In the genomic region with DNA sequence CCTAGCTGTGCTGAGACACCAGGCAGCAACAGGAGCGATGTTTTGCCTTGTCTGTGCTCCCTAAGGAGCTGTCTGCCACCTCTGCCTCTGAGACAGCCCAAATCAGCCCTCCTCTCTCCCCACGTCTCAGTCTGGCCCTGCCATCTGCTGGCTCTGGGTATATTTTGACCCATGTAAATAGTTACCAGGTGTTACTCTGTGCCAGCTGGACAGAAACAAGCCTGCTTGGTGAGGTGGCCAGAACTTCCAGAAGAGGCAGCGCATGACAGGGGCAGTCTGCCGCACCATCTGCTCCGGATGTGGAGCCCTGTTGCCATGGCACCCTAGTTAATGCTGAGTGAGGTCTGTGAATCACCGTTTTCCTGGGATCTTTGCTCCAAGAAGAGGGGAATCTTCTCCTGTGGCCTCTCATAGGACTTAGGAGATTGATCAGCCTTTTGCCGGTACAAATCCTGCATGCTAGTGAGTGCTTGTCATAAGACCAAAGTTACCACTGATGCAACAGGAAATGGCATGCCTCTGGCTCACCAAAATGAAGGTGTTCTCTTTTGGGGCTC, we compare ENCODE assay signal across 8 cellular contexts. TPM values are rescaled to one million over a fixed set of nuclear protein-coding genes. Genes with fewer than 3 reads are reported as not detected.
DNase-seq lines count a peak whose midpoint lies in the region; ATAC-seq, FAIRE-seq and TF ChIP-seq lines count a peak whose summit lies in the region.

No MANE protein-coding gene starts in this region.

- DNase-seq in H54 (ENCODE audit: insufficient read length, low spot score) = peak; percentile 73
- DNase-seq in NCI-H446 (lab: John Stamatoyannopoulos, UW) = peak; percentile 86 to 94
- peak; percentile 92 for DNase-seq in astrocyte of the hippocampus (ENCODE audit: low read depth, low spot score)
- no peak for DNase-seq in immature natural killer cell
- DNase-seq in gastrocnemius medialis = peak; percentile 76 to 77
- no peak for DNase-seq in stimulated activated CD4-positive, alpha-beta T cell treated with anti-CD3 and anti-CD28 coated beads, Interleukin-2, amount 100 ng/mL, for 24 hours

- H3K4me1 ChIP-seq in gastrocnemius medialis = peaks cover 46 to 52% of the 10 kb centered on the region in 2 donors

- H3K36me3 ChIP-seq in gastrocnemius medialis = no peaks in the 10 kb centered on the region

- H3K9me3 ChIP-seq in gastrocnemius medialis = no peaks in the 10 kb centered on the region

- peaks cover 0 to 2% (median 0%) of the 10 kb centered on the region in 6 donors for H3K9me3 Mint-ChIP-seq in immature natural killer cell

- no peak for FAIRE-seq in H54 (lab: Jason Lieb, UNC)

- no peaks in the 10 kb centered on the region for H3K27me3 ChIP-seq in gastrocnemius medialis

- H3K4me1 Mint-ChIP-seq in immature natural killer cell = peaks cover 62 to 66% of the 10 kb centered on the region in 2 donors

- in situ Hi-C loops in gastrocnemius medialis (cut with MboI; ENCODE audit: low sequenced_read_pairs in 4 of 4) = loop anchor here in 2 of 4 donors (5.0 kb wide), 1 partner anchor 46 kb away; no protein-coding TSS in a partner anchor

- peak; percentile 66 to 83 for ATAC-seq in gastrocnemius medialis
- no peak for ATAC-seq in HG02970 (IDR thresholded peaks at IDR 0.05; ENCODE audit: low FRiP score, unreplicated experiment)
- no peak for ATAC-seq in GM21529 (IDR thresholded peaks at IDR 0.05; ENCODE audit: unreplicated experiment)

- H3K27me3 Mint-ChIP-seq in immature natural killer cell (ENCODE audit: low read depth in 3 of 3) = peaks cover 11 to 16% (median 14%) of the 10 kb centered on the region in 3 donors

- peak in 2 of 5 experiments; percentile 7 to 26 for TF ChIP-seq CTCF in gastrocnemius medialis (IDR thresholded peaks at IDR 0.05 in 4 of 5, conservative IDR thresholded peaks at IDR 0.05 in 1 of 5)

- H3K4me3 ChIP-seq in gastrocnemius medialis = peak overlapping the region in 1 of 4 donors; percentile 3

- intact Hi-C loops in gastrocnemius medialis (cut with DNase I; ENCODE audit: low total_unique reads) = loop anchor here (1.0 kb wide), 1 partner anchor 10 kb away; no protein-coding TSS in a partner anchor

- H3K4me3 Mint-ChIP-seq in immature natural killer cell = peak overlapping the region; percentile 14 to 64 (median 53)

- peak overlapping the region in 5 of 6 donors; percentile 7 to 80 (median 64) for H3K27ac Mint-ChIP-seq in immature natural killer cell

- no peaks in the 10 kb centered on the region for H3K36me3 Mint-ChIP-seq in immature natural killer cell

- peak overlapping the region; percentile 66 to 77 (median 74) for H3K27ac ChIP-seq in gastrocnemius medialis

- TF ChIP-seq POLR2A in H54 (IDR thresholded peaks at IDR 0.05; ENCODE audit: low read depth, low read length) (0 out of 2 replicates have a peak, but pooled peaks have one; percentile 34), gastrocnemius medialis (IDR thresholded peaks at IDR 0.05) (peak; percentile 0 to 23)

RNA-seq across cellular contexts. Expression of a gene that starts 31.8 kb away (rescaled TPM):
- polyA plus RNA-seq in immature natural killer cell = 1 to 10 TPM in 1 of 3 donors, under 1 TPM in 2; 0.16 to 1.6 (median 0.85) TPM
- 1 to 10 TPM in 2 of 4 donors, under 1 TPM in 1, not detected in 1; 0.71 to 2.3 (median 1.4) TPM for total RNA-seq in gastrocnemius medialis

RNA-seq across cellular contexts. Expression of a gene that starts 37.5 kb away (rescaled TPM):
- polyA plus RNA-seq in immature natural killer cell = 10 to 100 TPM; 37.0 to 67.8 (median 53.3) TPM
- 10 to 100 TPM in 1 of 4 donors, 1 to 10 TPM in 3; 5.0 to 19.9 (median 7.9) TPM for total RNA-seq in gastrocnemius medialis

RNA-seq across cellular contexts. Expression of a gene that starts 46.1 kb away (rescaled TPM):
- polyA plus RNA-seq in immature natural killer cell = 100 to 1,000 TPM; 162 to 223 (median 166) TPM
- 100 to 1,000 TPM in 2 of 4 donors, 10 to 100 TPM in 2; 39.6 to 284 (median 74.2) TPM for total RNA-seq in gastrocnemius medialis

RNA-seq across cellular contexts. Expression of a gene that starts 52.8 kb away (rescaled TPM):
- not detected for polyA plus RNA-seq in immature natural killer cell
- total RNA-seq in gastrocnemius medialis = under 1 TPM in 3 of 4 donors, not detected in 1; 0.13 to 0.36 (median 0.27) TPM

Comparison
In these comparisons a context has a peak if more than half of its experiments do, and no peak if none do; other contexts are left out.
1. DNase-seq: peak in H54 (single experiment), NCI-H446 (2 of 2), astrocyte of the hippocampus (single experiment) and gastrocnemius medialis (2 of 2); none in immature natural killer cell (0 of 3) and stimulated activated CD4-positive, alpha-beta T cell treated with anti-CD3 and anti-CD28 coated beads, Interleukin-2, amount 100 ng/mL, for 24 hours (0 of 2).
2. ATAC-seq: peak in gastrocnemius medialis (2 of 2); none in HG02970 (single experiment) and GM21529 (single experiment).